Comparison of ENCODE assay signal across 8 cellular contexts in genomic region chr6:162728177-162728571, GRCh38. TPM values are rescaled to one million over a fixed set of nuclear protein-coding genes. Genes with fewer than 3 reads are reported as not detected.
A peak's percentile ranks its signal among the peaks of the same experiment; 100 is the strongest.
DNase-seq lines count a peak whose midpoint lies in the region; ATAC-seq and TF ChIP-seq lines count a peak whose summit lies in the region.

No MANE protein-coding gene starts in this region.

- H3K27ac ChIP-seq in HL-60 (replicated peaks): peak overlapping the region; percentile 78

- DNase-seq in HL-60 (ENCODE audit: low read depth in 1 of 2, low spot score in 1 of 2): no peak
- no peak for DNase-seq in activated T-helper 2 cell treated with anti-CD3 and anti-CD28 coated beads, Interferon-gamma antibody, Interleukin-2, Interleukin-4, amounts not matched to agents 10 μg/mL and 5 μg/mL and 100 μg/mL, durations not matched to agents 14 hours and 24 hours and 36 hours (ENCODE audit: low spot score)
- DNase-seq in NCI-H446 treated with DMSO at 0.1 percent for 48 hours (lab: John Stamatoyannopoulos, UW): no peak

- H3K4me3 Mint-ChIP-seq in activated T-helper 2 cell treated with anti-CD3 and anti-CD28 coated beads, Interferon-gamma antibody, Interleukin-2, Interleukin-4, amounts not matched to agents 10 μg/mL and 5 μg/mL and 100 μg/mL, durations not matched to agents 14 hours and 24 hours and 36 hours (ENCODE audit: low read depth): peak overlapping the region; percentile 64
- peak overlapping the region; percentile 87 for H3K4me3 Mint-ChIP-seq in stimulated activated memory B cell treated with anti-CD40 and anti-IgM and Interleukin-4, amounts not matched to agents 10 μg/mL and 1 μg/mL and 100 μg/mL, for 72 hours

- no peaks in the 10 kb centered on the region for H3K36me3 ChIP-seq in iPS-15b (ENCODE audit: control insufficient read depth, insufficient read depth, low read length)

- H3K36me3 Mint-ChIP-seq in activated T-helper 2 cell treated with anti-CD3 and anti-CD28 coated beads, Interferon-gamma antibody, Interleukin-2, Interleukin-4, amounts not matched to agents 10 μg/mL and 5 μg/mL and 100 μg/mL, durations not matched to agents 14 hours and 24 hours and 36 hours (ENCODE audit: low read depth): no peaks in the 10 kb centered on the region
- H3K36me3 Mint-ChIP-seq in stimulated activated memory B cell treated with anti-CD40 and anti-IgM and Interleukin-4, amounts not matched to agents 10 μg/mL and 1 μg/mL and 100 μg/mL, for 72 hours: no peaks in the 10 kb centered on the region

- no peaks in the 10 kb centered on the region for H3K9me3 Mint-ChIP-seq in activated T-helper 2 cell treated with anti-CD3 and anti-CD28 coated beads, Interferon-gamma antibody, Interleukin-2, Interleukin-4, amounts not matched to agents 10 μg/mL and 5 μg/mL and 100 μg/mL, durations not matched to agents 14 hours and 24 hours and 36 hours
- H3K9me3 Mint-ChIP-seq in stimulated activated memory B cell treated with anti-CD40 and anti-IgM and Interleukin-4, amounts not matched to agents 10 μg/mL and 1 μg/mL and 100 μg/mL, for 72 hours: peaks cover 3% of the 10 kb centered on the region

- no peaks in the 10 kb centered on the region for H3K9me3 ChIP-seq in iPS-15b (ENCODE audit: control insufficient read depth, insufficient read depth, low read length)

- no peak for TF ChIP-seq CTCF in HL-60 (IDR thresholded peaks at IDR 0.05; ENCODE audit: insufficient read depth, low read length)

- no peaks in the 10 kb centered on the region for H3K27me3 Mint-ChIP-seq in activated T-helper 2 cell treated with anti-CD3 and anti-CD28 coated beads, Interferon-gamma antibody, Interleukin-2, Interleukin-4, amounts not matched to agents 10 μg/mL and 5 μg/mL and 100 μg/mL, durations not matched to agents 14 hours and 24 hours and 36 hours (ENCODE audit: low read depth)
- H3K27me3 Mint-ChIP-seq in stimulated activated memory B cell treated with anti-CD40 and anti-IgM and Interleukin-4, amounts not matched to agents 10 μg/mL and 1 μg/mL and 100 μg/mL, for 72 hours: no peaks in the 10 kb centered on the region

- H3K27ac Mint-ChIP-seq in activated T-helper 2 cell treated with anti-CD3 and anti-CD28 coated beads, Interferon-gamma antibody, Interleukin-2, Interleukin-4, amounts not matched to agents 10 μg/mL and 5 μg/mL and 100 μg/mL, durations not matched to agents 14 hours and 24 hours and 36 hours: peak overlapping the region; percentile 66
- peak overlapping the region; percentile 87 for H3K27ac Mint-ChIP-seq in stimulated activated memory B cell treated with anti-CD40 and anti-IgM and Interleukin-4, amounts not matched to agents 10 μg/mL and 1 μg/mL and 100 μg/mL, for 72 hours

- H3K27me3 ChIP-seq in HL-60 (ENCODE audit: insufficient read depth, poor library complexity, severe bottlenecking) (no peaks in the 10 kb centered on the region), iPS-15b (ENCODE audit: control insufficient read depth, insufficient read depth, low read length) (no peaks in the 10 kb centered on the region)

- no peaks in the 10 kb centered on the region for H3K4me1 ChIP-seq in iPS-15b (ENCODE audit: control insufficient read depth, insufficient read depth, low read length)

- intact Hi-C loops in activated T-helper 2 cell treated with anti-CD3 and anti-CD28 coated beads, Interferon-gamma antibody, Interleukin-2, Interleukin-4, amounts not matched to agents 10 μg/mL and 5 μg/mL and 100 μg/mL, durations not matched to agents 14 hours and 24 hours and 36 hours (cut with micrococcal nuclease): loop anchor here (5.0 to 10.0 kb wide), 2 partner anchors 684 to 1643 kb away; partner anchors contain the start of gene QKI

- ATAC-seq in stimulated activated memory B cell treated with anti-CD40 and anti-IgM and Interleukin-4, amounts not matched to agents 10 μg/mL and 1 μg/mL and 100 μg/mL, for 72 hours: no peak
- ATAC-seq in HG03432 (IDR thresholded peaks at IDR 0.05; ENCODE audit: unreplicated experiment): no peak
- no peak for ATAC-seq in GM21737 (IDR thresholded peaks at IDR 0.05; ENCODE audit: unreplicated experiment)
- ATAC-seq in HG03469 (IDR thresholded peaks at IDR 0.05; ENCODE audit: unreplicated experiment): no peak

- peaks cover 11% of the 10 kb centered on the region for H3K4me1 Mint-ChIP-seq in activated T-helper 2 cell treated with anti-CD3 and anti-CD28 coated beads, Interferon-gamma antibody, Interleukin-2, Interleukin-4, amounts not matched to agents 10 μg/mL and 5 μg/mL and 100 μg/mL, durations not matched to agents 14 hours and 24 hours and 36 hours (ENCODE audit: low read depth)
- H3K4me1 Mint-ChIP-seq in stimulated activated memory B cell treated with anti-CD40 and anti-IgM and Interleukin-4, amounts not matched to agents 10 μg/mL and 1 μg/mL and 100 μg/mL, for 72 hours: peaks cover 15% of the 10 kb centered on the region

- H3K4me3 ChIP-seq in HL-60 (replicated peaks; ENCODE audit: insufficient read depth, low read length) (peak overlapping the region; percentile 92), iPS-15b (ENCODE audit: low read depth, low read length) (peak overlapping the region; percentile 39)

- H3K9ac ChIP-seq in iPS-15b (ENCODE audit: low read depth, low read length): no peak overlapping the region

RNA-seq across cellular contexts. Expression of gene PACRG, which starts 0.4 kb away (rescaled TPM):
- total RNA-seq in activated T-helper 2 cell treated with anti-CD3 and anti-CD28 coated beads, Interferon-gamma antibody, Interleukin-2, Interleukin-4, amounts not matched to agents 10 μg/mL and 5 μg/mL and 100 μg/mL, durations not matched to agents 14 hours and 24 hours and 36 hours: not detected in 2 replicates

RNA-seq across cellular contexts. Expression of gene PRKN, which starts 0.6 kb away (rescaled TPM):
- total RNA-seq in activated T-helper 2 cell treated with anti-CD3 and anti-CD28 coated beads, Interferon-gamma antibody, Interleukin-2, Interleukin-4, amounts not matched to agents 10 μg/mL and 5 μg/mL and 100 μg/mL, durations not matched to agents 14 hours and 24 hours and 36 hours: 0.51 TPM in 1 of 2 replicates, not detected in the other
